Comparison of ENCODE assay signal across 6 cellular contexts in the genomic region with DNA sequence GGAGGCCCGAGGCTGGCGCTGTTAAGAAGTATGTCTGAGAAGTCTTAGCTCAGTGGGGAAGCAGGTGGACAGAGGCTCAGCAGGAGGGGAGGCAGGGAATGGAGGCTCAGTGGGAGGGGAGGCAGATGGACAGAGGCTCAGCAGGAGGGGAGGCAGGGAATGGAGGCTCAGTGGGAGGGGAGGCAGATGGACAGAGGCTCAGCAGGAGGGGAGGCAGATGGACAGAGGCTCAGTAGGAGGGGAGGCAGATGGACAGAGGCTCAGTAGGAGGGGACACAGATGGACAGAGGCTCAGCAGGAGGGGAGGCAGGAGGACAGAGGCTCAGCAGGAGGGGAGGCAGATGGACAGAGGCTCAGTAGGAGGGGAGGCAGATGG. TPM values are rescaled to one million over a fixed set of nuclear protein-coding genes. Genes with fewer than 3 reads are reported as not detected.
DNase-seq lines count a peak whose midpoint lies in the region; TF ChIP-seq lines count a peak whose summit lies in the region.
"Not testable (repeated sequence)": the region's sequence is repeated elsewhere in the genome, so short reads cannot be mapped to it uniquely, and the experiment has no call there.

No MANE protein-coding gene starts in this region.

- not testable (repeated sequence) for DNase-seq in T-helper 2 cell treated with Interferon-gamma antibody and Interleukin-4, amounts not matched to agents 5 μg/mL and 100 μg/mL, for 36 hours (ENCODE audit: low spot score); glutamatergic neuron; neural progenitor cell (ENCODE audit: low spot score)
- DNase-seq in ureter (ENCODE audit: low spot score), result peak; percentile 13

- not testable (repeated sequence) for H3K27ac ChIP-seq in HEK293 (ENCODE audit: extremely low read depth, low read depth, low read length); neural progenitor cell

- CTCF ChIA-PET in HEK293 (lab: Yijun Ruan, JAX), result not testable (repeated sequence)

- H3K4me3 ChIP-seq in HEK293 (ENCODE audit: low read depth, low read length); neural progenitor cell: not testable (repeated sequence)

- POLR2A ChIA-PET in HEK293 (lab: Yijun Ruan, JAX), result not testable (repeated sequence)

- H3K36me3 Mint-ChIP-seq in T-helper 2 cell treated with Interferon-gamma antibody and Interleukin-4, amounts not matched to agents 5 μg/mL and 100 μg/mL, for 36 hours (ENCODE audit: low read depth); glutamatergic neuron (ENCODE audit: unreplicated experiment); neural progenitor cell; stimulated activated naive CD8-positive, alpha-beta T cell treated with anti-CD3 and anti-CD28 coated beads, Interleukin-15, Interleukin-2, amounts not matched to agents 100 ng/mL and 50 ng/mL, for 24 hours (ENCODE audit: low read depth): not testable (repeated sequence)

- not testable (repeated sequence) for H3K9me3 ChIP-seq in HEK293 (ENCODE audit: control insufficient read depth, insufficient read depth, low read depth, low read length); neural progenitor cell (ENCODE audit: low read depth)

- not testable (repeated sequence) for H3K27me3 Mint-ChIP-seq in T-helper 2 cell treated with Interferon-gamma antibody and Interleukin-4, amounts not matched to agents 5 μg/mL and 100 μg/mL, for 36 hours (ENCODE audit: low read depth); neural progenitor cell (ENCODE audit: insufficient read depth, low read depth); stimulated activated naive CD8-positive, alpha-beta T cell treated with anti-CD3 and anti-CD28 coated beads, Interleukin-15, Interleukin-2, amounts not matched to agents 100 ng/mL and 50 ng/mL, for 24 hours
- peaks cover 11% of the 10 kb centered on the region for H3K27me3 Mint-ChIP-seq in glutamatergic neuron (ENCODE audit: unreplicated experiment)

- H3K9me3 Mint-ChIP-seq in T-helper 2 cell treated with Interferon-gamma antibody and Interleukin-4, amounts not matched to agents 5 μg/mL and 100 μg/mL, for 36 hours; glutamatergic neuron (ENCODE audit: unreplicated experiment); neural progenitor cell; stimulated activated naive CD8-positive, alpha-beta T cell treated with anti-CD3 and anti-CD28 coated beads, Interleukin-15, Interleukin-2, amounts not matched to agents 100 ng/mL and 50 ng/mL, for 24 hours: not testable (repeated sequence)

- not testable (repeated sequence) for H3K79me2 ChIP-seq in neural progenitor cell (ENCODE audit: low read depth)

- not testable (repeated sequence) for H3K9ac ChIP-seq in neural progenitor cell

- H3K27ac Mint-ChIP-seq in T-helper 2 cell treated with Interferon-gamma antibody and Interleukin-4, amounts not matched to agents 5 μg/mL and 100 μg/mL, for 36 hours, result peak overlapping the region; percentile 10
- H3K27ac Mint-ChIP-seq in glutamatergic neuron (ENCODE audit: unreplicated experiment) (peak overlapping the region; percentile 62), neural progenitor cell (peak overlapping the region; percentile 12)
- peak overlapping the region; percentile 26 for H3K27ac Mint-ChIP-seq in stimulated activated naive CD8-positive, alpha-beta T cell treated with anti-CD3 and anti-CD28 coated beads, Interleukin-15, Interleukin-2, amounts not matched to agents 100 ng/mL and 50 ng/mL, for 24 hours

- H3K36me3 ChIP-seq in HEK293 (ENCODE audit: control insufficient read depth in 2 of 2, insufficient read depth in 1 of 2, low read length in 2 of 2); neural progenitor cell: not testable (repeated sequence)

- not testable (repeated sequence) for H3K27me3 ChIP-seq in neural progenitor cell

- H4K20me1 ChIP-seq in neural progenitor cell (ENCODE audit: low read depth), result not testable (repeated sequence)

- not testable (repeated sequence) for H3F3A ChIP-seq in neural progenitor cell (ENCODE audit: low read depth)

- H3K4me1 ChIP-seq in HEK293 (ENCODE audit: control insufficient read depth, insufficient read depth, low read length); neural progenitor cell: not testable (repeated sequence)

- H3K4me1 Mint-ChIP-seq in T-helper 2 cell treated with Interferon-gamma antibody and Interleukin-4, amounts not matched to agents 5 μg/mL and 100 μg/mL, for 36 hours (ENCODE audit: low read depth); stimulated activated naive CD8-positive, alpha-beta T cell treated with anti-CD3 and anti-CD28 coated beads, Interleukin-15, Interleukin-2, amounts not matched to agents 100 ng/mL and 50 ng/mL, for 24 hours (ENCODE audit: low read depth): not testable (repeated sequence)
- H3K4me1 Mint-ChIP-seq in glutamatergic neuron (ENCODE audit: low read depth, unreplicated experiment) (peaks cover 55% of the 10 kb centered on the region), neural progenitor cell (peaks cover 36% of the 10 kb centered on the region)

- H2AFZ ChIP-seq in neural progenitor cell (replicated peaks), result not testable (repeated sequence)

- not testable (repeated sequence) for TF ChIP-seq CTCF in HEK293 (tag by site-specific recombination; IDR thresholded peaks at IDR 0.05); glutamatergic neuron (IDR thresholded peaks at IDR 0.05; ENCODE audit: partially characterized antibody, unreplicated experiment); neural progenitor cell (IDR thresholded peaks at IDR 0.05)

- H3K4me2 ChIP-seq in neural progenitor cell, result not testable (repeated sequence)

- H3K4me3 Mint-ChIP-seq in T-helper 2 cell treated with Interferon-gamma antibody and Interleukin-4, amounts not matched to agents 5 μg/mL and 100 μg/mL, for 36 hours; glutamatergic neuron (ENCODE audit: unreplicated experiment); stimulated activated naive CD8-positive, alpha-beta T cell treated with anti-CD3 and anti-CD28 coated beads, Interleukin-15, Interleukin-2, amounts not matched to agents 100 ng/mL and 50 ng/mL, for 24 hours: not testable (repeated sequence)
- H3K4me3 Mint-ChIP-seq in neural progenitor cell, result peak overlapping the region; percentile 40

TF ChIP-seq in HEK293, 187 proteins besides CTCF, POLR2A, EP300 and RAD21:
- TF ChIP-seq GLIS1 (tag by site-specific recombination; IDR thresholded peaks at IDR 0.05), result peak; percentile 96
TF ChIP-seq in HEK293: peak in this region for 1; not testable (repeated sequence) for 186.

RNA-seq across cellular contexts. Expression of a gene that starts 36.3 kb away (rescaled TPM):
- total RNA-seq in glutamatergic neuron (ENCODE audit: unreplicated experiment) (2.1 TPM), neural progenitor cell (ENCODE audit: low replicate concordance) (0.07 and 0.28 TPM in 2 replicates), ureter (25.5 TPM)

Comparison
In these comparisons a context has a peak if more than half of its experiments do, and no peak if none do; other contexts are left out.
1. H3K27ac Mint-ChIP-seq: peak in every context shown above with its lines; median percentile 62 in glutamatergic neuron; 26 in stimulated activated naive CD8-positive, alpha-beta T cell treated with anti-CD3 and anti-CD28 coated beads, Interleukin-15, Interleukin-2, amounts not matched to agents 100 ng/mL and 50 ng/mL, for 24 hours; 12 in neural progenitor cell; 10 in T-helper 2 cell treated with Interferon-gamma antibody and Interleukin-4, amounts not matched to agents 5 μg/mL and 100 μg/mL, for 36 hours.